8 cellular contexts compared by ENCODE assay signal in the genomic region with DNA sequence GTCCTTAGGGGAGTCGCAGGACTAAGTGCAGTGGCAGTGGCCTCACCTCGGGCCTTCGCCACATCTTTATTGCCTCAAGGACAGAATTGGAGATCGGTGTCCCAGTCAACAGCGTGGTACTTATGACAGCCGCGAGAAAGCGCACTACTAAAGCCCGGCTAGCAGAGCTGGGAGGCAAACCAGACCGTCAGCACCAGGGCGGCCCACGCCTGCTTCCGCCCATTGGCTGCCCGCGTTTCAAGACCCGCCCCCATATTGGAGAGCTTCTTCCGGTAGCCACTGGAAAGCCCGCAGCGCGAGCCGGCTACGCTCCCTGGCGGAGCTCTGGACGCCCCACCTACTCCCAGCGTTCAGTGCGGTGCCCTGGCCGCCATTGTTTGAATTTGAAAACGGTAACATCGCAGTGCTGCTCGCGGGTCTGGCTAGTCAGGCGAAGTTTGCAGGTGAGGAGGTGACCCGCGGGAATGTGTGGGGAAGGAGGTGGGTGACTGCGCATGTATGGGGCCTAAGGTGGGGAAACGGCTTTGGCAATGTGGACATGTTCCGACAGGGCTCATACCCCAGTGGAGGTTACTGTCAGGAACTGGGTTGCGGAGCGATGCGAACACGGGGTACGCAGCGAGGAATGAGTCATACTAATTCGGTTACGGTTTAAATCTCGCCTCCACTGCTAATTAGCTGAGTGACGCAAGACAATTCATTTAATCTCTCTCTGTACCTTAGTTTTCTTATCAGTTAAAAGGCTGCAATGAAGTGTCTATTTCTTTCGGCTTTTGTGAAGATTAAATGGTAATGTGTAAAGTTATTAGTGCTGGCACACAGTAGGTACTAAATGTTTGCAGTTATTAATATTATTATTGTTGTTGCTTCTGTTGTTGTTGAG. TPM values are rescaled to one million over a fixed set of nuclear protein-coding genes. Genes with fewer than 3 reads are reported as not detected.
DNase-seq lines count a peak whose midpoint lies in the region; ATAC-seq, FAIRE-seq and TF ChIP-seq lines count a peak whose summit lies in the region.

A gene with protein sequence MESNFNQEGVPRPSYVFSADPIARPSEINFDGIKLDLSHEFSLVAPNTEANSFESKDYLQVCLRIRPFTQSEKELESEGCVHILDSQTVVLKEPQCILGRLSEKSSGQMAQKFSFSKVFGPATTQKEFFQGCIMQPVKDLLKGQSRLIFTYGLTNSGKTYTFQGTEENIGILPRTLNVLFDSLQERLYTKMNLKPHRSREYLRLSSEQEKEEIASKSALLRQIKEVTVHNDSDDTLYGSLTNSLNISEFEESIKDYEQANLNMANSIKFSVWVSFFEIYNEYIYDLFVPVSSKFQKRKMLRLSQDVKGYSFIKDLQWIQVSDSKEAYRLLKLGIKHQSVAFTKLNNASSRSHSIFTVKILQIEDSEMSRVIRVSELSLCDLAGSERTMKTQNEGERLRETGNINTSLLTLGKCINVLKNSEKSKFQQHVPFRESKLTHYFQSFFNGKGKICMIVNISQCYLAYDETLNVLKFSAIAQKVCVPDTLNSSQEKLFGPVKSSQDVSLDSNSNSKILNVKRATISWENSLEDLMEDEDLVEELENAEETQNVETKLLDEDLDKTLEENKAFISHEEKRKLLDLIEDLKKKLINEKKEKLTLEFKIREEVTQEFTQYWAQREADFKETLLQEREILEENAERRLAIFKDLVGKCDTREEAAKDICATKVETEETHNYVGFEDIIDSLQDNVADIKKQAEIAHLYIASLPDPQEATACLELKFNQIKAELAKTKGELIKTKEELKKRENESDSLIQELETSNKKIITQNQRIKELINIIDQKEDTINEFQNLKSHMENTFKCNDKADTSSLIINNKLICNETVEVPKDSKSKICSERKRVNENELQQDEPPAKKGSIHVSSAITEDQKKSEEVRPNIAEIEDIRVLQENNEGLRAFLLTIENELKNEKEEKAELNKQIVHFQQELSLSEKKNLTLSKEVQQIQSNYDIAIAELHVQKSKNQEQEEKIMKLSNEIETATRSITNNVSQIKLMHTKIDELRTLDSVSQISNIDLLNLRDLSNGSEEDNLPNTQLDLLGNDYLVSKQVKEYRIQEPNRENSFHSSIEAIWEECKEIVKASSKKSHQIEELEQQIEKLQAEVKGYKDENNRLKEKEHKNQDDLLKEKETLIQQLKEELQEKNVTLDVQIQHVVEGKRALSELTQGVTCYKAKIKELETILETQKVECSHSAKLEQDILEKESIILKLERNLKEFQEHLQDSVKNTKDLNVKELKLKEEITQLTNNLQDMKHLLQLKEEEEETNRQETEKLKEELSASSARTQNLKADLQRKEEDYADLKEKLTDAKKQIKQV (N-terminal part only) (plus strand): TSS at position 353 of the 883 bp plus-strand sequence. CDS start 3,705 bp downstream, outside the sequence.

- POLR2A ChIA-PET in IMR-90 (lab: Charles Lee; ENCODE audit: unreplicated experiment): interaction anchor here (0.6 kb wide), 1 partner anchor 58 kb away, joined by 3 read pairs; no protein-coding TSS in a partner anchor
- POLR2A ChIA-PET in OCI-LY7 (lab: Charles Lee): interaction anchor here (0.6 to 1.8 kb wide), 13 partner anchors 9 to 1887 kb away, joined by 3 to 22 read pairs (median 6); no protein-coding TSS in a partner anchor
- POLR2A ChIA-PET in endothelial cell of umbilical vein (lab: Charles Lee): interaction anchor here (0.7 to 1.5 kb wide), 3 partner anchors 25 to 58 kb away, joined by 3 to 7 read pairs (median 3); no protein-coding TSS in a partner anchor

- H3K4me1 ChIP-seq in IMR-90 (ENCODE audit: control insufficient read depth, insufficient read depth, low read length) (peaks cover 2% of the 10 kb centered on the region; the same call in 1 of the 2 replicates), OCI-LY7 (ENCODE audit: insufficient read depth, low read length, poor library complexity, severe bottlenecking) (peaks cover 45% of the 10 kb centered on the region), endothelial cell of umbilical vein (ENCODE audit: control insufficient read depth, extremely low read depth, insufficient read depth, low read length) (peaks cover 20% of the 10 kb centered on the region)

- H4K5ac ChIP-seq in IMR-90 (ENCODE audit: low read depth, low read length): peak within 1 kb of the TSS; percentile 69

- CTCF ChIA-PET in IMR-90 (lab: Yijun Ruan, JAX) (interaction anchor here (0.6 to 1.0 kb wide), 3 partner anchors 10 to 129 kb away, joined by 3 to 5 read pairs (median 3); no protein-coding TSS in a partner anchor), OCI-LY7 (lab: Charles Lee; ENCODE audit: unreplicated experiment) (interaction anchor here (0.7 kb wide), 1 partner anchor 18 kb away, joined by 3 read pairs; no protein-coding TSS in a partner anchor), endothelial cell of umbilical vein (lab: Charles Lee) (interaction anchor here (0.8 to 1.6 kb wide), 11 partner anchors 9 to 282 kb away, joined by 3 to 8 read pairs (median 4); no protein-coding TSS in a partner anchor)

- TF ChIP-seq RAD21 in IMR-90 (IDR thresholded peaks at IDR 0.05; ENCODE audit: low read length): peak; percentile 56

- dilution Hi-C loops in IMR-90 (cut with HindIII; ENCODE audit: low sequenced_read_pairs, unreplicated experiment): no loop called here
- dilution Hi-C loops in endothelial cell of umbilical vein (cut with MboI; ENCODE audit: extremely low pct_ligation_motif_present, low sequenced_read_pairs): no loop called here

- TF ChIP-seq CTCF in IMR-90 (conservative IDR thresholded peaks at IDR 0.05; ENCODE audit: low read depth, low read length): peak; percentile 54
- 0 out of 2 replicates have a peak, but pooled peaks have one; percentile 30 for TF ChIP-seq CTCF in OCI-LY7 (conservative IDR thresholded peaks at IDR 0.05; ENCODE audit: low read length)
- peak in 1 of 2 donors; percentile 7 for TF ChIP-seq CTCF in endothelial cell of umbilical vein (IDR thresholded peaks at IDR 0.05; ENCODE audit: extremely low read depth in 1 of 2, insufficient read depth in 1 of 2, low read depth in 1 of 2, low read length in 2 of 2)

- peak within 1 kb of the TSS; percentile 70 for H3K4me2 ChIP-seq in IMR-90 (ENCODE audit: low read depth, low read length)
- peak within 1 kb of the TSS; percentile 80 for H3K4me2 ChIP-seq in OCI-LY7 (ENCODE audit: low read length)
- peak within 1 kb of the TSS; percentile 96 for H3K4me2 ChIP-seq in endothelial cell of umbilical vein (ENCODE audit: insufficient read depth, low read length)

- 0% methylated on average over 15 of the region's 48 CpGs; no CpG with 5 or more reads in 1 of the 2 experiments for WGBS in IMR-90 (ENCODE audit: extremely low coverage in 2 of 2, insufficient read length in 1 of 2), 2 experiments

- H2AFZ ChIP-seq in IMR-90 (replicated peaks; ENCODE audit: low read length, poor library complexity) (peak within 1 kb of the TSS; percentile 99), OCI-LY7 (ENCODE audit: low read length) (peak within 1 kb of the TSS; percentile 98), endothelial cell of umbilical vein (ENCODE audit: low read depth, low read length) (peak within 1 kb of the TSS; percentile 94)

- H3K9me2 ChIP-seq in OCI-LY7 (ENCODE audit: insufficient read depth, low read length): no peaks in the 10 kb centered on the region

- H3K9me1 ChIP-seq in IMR-90 (ENCODE audit: insufficient read depth, low read length): 0 out of 2 replicates have a peak, but pooled peaks cover 2% of the 10 kb centered on the region
- no peaks in the 10 kb centered on the region for H3K9me1 ChIP-seq in endothelial cell of umbilical vein (replicated peaks; ENCODE audit: control insufficient read depth, extremely low read depth, insufficient read depth, low read length)

- H2BK20ac ChIP-seq in IMR-90 (ENCODE audit: low read depth, low read length): peak within 1 kb of the TSS; percentile 10; the same call in 1 of the 2 replicates

- peak within 1 kb of the TSS; percentile 54; the same call in 1 of the 2 replicates for H2BK120ac ChIP-seq in IMR-90 (ENCODE audit: low read depth, low read length)

- H2BK15ac ChIP-seq in IMR-90 (ENCODE audit: low read depth, low read length): peak within 1 kb of the TSS; percentile 76; the same call in 2 of the 3 replicates

- H4K8ac ChIP-seq in IMR-90 (ENCODE audit: low read depth in 2 of 2, low read length in 2 of 2): peak within 1 kb of the TSS; percentile 91 to 95

- H3K4ac ChIP-seq in IMR-90 (ENCODE audit: low read depth, low read length): peak within 1 kb of the TSS; percentile 87

- H3K18ac ChIP-seq in IMR-90 (ENCODE audit: low read depth, low read length): peak within 1 kb of the TSS; percentile 68

- in situ Hi-C loops in IMR-90 (cut with MboI; ENCODE audit: low sequenced_read_pairs): no loop called here

- H3K56ac ChIP-seq in IMR-90 (ENCODE audit: extremely low read depth, insufficient read depth, low read length): peak within 1 kb of the TSS; percentile 80

- H2AK5ac ChIP-seq in IMR-90 (ENCODE audit: low read depth, low read length): peak within 1 kb of the TSS; percentile 32; the same call in 1 of the 2 replicates

- H3K4me3 ChIP-seq in IMR-90 (ENCODE audit: insufficient read depth, low read depth, low read length): peak within 1 kb of the TSS; percentile 77
- peak within 1 kb of the TSS; percentile 92 for H3K4me3 ChIP-seq in OCI-LY7 (ENCODE audit: low read depth, low read length, poor library complexity, severe bottlenecking)
- H3K4me3 ChIP-seq in endothelial cell of umbilical vein (replicated peaks in 1 of 3; ENCODE audit: insufficient read depth in 1 of 3, low read depth in 1 of 3, low read length in 3 of 3): peak within 1 kb of the TSS; percentile 65 to 93 (median 82)

- H4K91ac ChIP-seq in IMR-90 (ENCODE audit: insufficient read depth, low read depth, low read length): peak within 1 kb of the TSS; percentile 95

- H2BK5ac ChIP-seq in IMR-90 (ENCODE audit: low read depth, low read length, poor library complexity, severe bottlenecking): peak within 1 kb of the TSS; percentile 89

- FAIRE-seq in endothelial cell of umbilical vein (lab: Jason Lieb, UNC): peak; percentile 99

- BruUV-seq in IMR-90 (replicated peaks; lab: Mats Ljungman, UMichigan): no TSS peak
- TSS peak; percentile 79 for BruUV-seq in OCI-LY7 (replicated peaks; lab: Mats Ljungman, UMichigan)
- BruUV-seq in endothelial cell of umbilical vein (replicated peaks; lab: Mats Ljungman, UMichigan): no TSS peak

- H3K27me3 ChIP-seq in IMR-90 (ENCODE audit: control insufficient read depth, insufficient read depth, low read length): no peaks in the 10 kb centered on the region
- no peaks in the 10 kb centered on the region for H3K27me3 ChIP-seq in endothelial cell of umbilical vein (ENCODE audit: control insufficient read depth in 2 of 2, insufficient read depth in 2 of 2, low read length in 2 of 2)

- H3K79me2 ChIP-seq in OCI-LY7 (ENCODE audit: insufficient read depth, low read depth, low read length) (peaks cover 58% of the 10 kb centered on the region), endothelial cell of umbilical vein (ENCODE audit: control insufficient read depth, insufficient read depth, low read length) (peaks cover 50% of the 10 kb centered on the region)

- H3K14ac ChIP-seq in IMR-90 (replicated peaks; ENCODE audit: low read depth, low read length): peak within 1 kb of the TSS; percentile 82

- H4K20me1 ChIP-seq in IMR-90 (ENCODE audit: insufficient read depth, low read length) (no peaks in the 10 kb centered on the region), OCI-LY7 (ENCODE audit: insufficient read depth, low read length) (peaks cover 7% of the 10 kb centered on the region; the same call in 1 of the 2 replicates), endothelial cell of umbilical vein (replicated peaks; ENCODE audit: control insufficient read depth, extremely low read depth, insufficient read depth, low read length) (no peaks in the 10 kb centered on the region)

- intact Hi-C loops in IMR-90 (cut with micrococcal nuclease): loop anchor here (2.0 to 5.0 kb wide), 5 partner anchors 44 to 275 kb away; a partner anchor contains a TSS
- intact Hi-C loops in OCI-LY7 (cut with micrococcal nuclease; ENCODE audit: unreplicated experiment): loop anchor here (1.0 to 10.0 kb wide), 3 partner anchors 57 to 707 kb away; a partner anchor contains a TSS
- intact Hi-C loops in endothelial cell of umbilical vein (cut with micrococcal nuclease): loop anchor here (1.0 to 10.0 kb wide), 5 partner anchors 57 to 427 kb away; no protein-coding TSS in a partner anchor

- H3K27ac ChIP-seq in IMR-90 (ENCODE audit: insufficient read depth, low read length): peak within 1 kb of the TSS; percentile 90
- H3K27ac ChIP-seq in OCI-LY7 (ENCODE audit: low read depth, low read length, poor library complexity, severe bottlenecking): peak within 1 kb of the TSS; percentile 74
- peak within 1 kb of the TSS; percentile 54 for H3K27ac ChIP-seq in endothelial cell of umbilical vein (ENCODE audit: insufficient read depth, low read depth, low read length)

- peak within 1 kb of the TSS; percentile 84 for H3K9ac ChIP-seq in IMR-90 (ENCODE audit: low read depth, low read length)
- H3K9ac ChIP-seq in endothelial cell of umbilical vein (replicated peaks; ENCODE audit: extremely low read depth, insufficient read depth, low read length): peak within 1 kb of the TSS; percentile 64

- peak within 1 kb of the TSS; percentile 90 for H3K23ac ChIP-seq in IMR-90 (ENCODE audit: low read depth, low read length)

- peak within 1 kb of the TSS; percentile 91 for H2AK9ac ChIP-seq in IMR-90 (replicated peaks; ENCODE audit: low read depth, low read length, poor library complexity)

- ATAC-seq in GM21528 (IDR thresholded peaks at IDR 0.05; ENCODE audit: low FRiP score, unreplicated experiment) (peak; percentile 98), IMR-90 (ENCODE audit: low read depth) (peak; percentile 100)

- H3K36me3 ChIP-seq in IMR-90 (ENCODE audit: control insufficient read depth, insufficient read depth, low read length) (no peaks in the 10 kb centered on the region), OCI-LY7 (ENCODE audit: insufficient read depth, low read length) (peaks cover 26% of the 10 kb centered on the region), endothelial cell of umbilical vein (ENCODE audit: control insufficient read depth in 2 of 2, extremely low read depth in 1 of 2, insufficient read depth in 2 of 2, low read length in 2 of 2) (no peaks in the 10 kb centered on the region)

- TF ChIP-seq POLR2A in IMR-90 (IDR thresholded peaks at IDR 0.05; ENCODE audit: low read depth, low read length) (peak; percentile 60; the same call in 1 of the 2 replicates), endothelial cell of umbilical vein (IDR thresholded peaks at IDR 0.05; ENCODE audit: low read depth, low read length) (peak; percentile 82)

- H3K9me3 ChIP-seq in IMR-90 (ENCODE audit: control insufficient read depth, insufficient read depth, low read length) (no peaks in the 10 kb centered on the region), OCI-LY7 (ENCODE audit: low read length) (no peaks in the 10 kb centered on the region), endothelial cell of umbilical vein (replicated peaks; ENCODE audit: control insufficient read depth, insufficient read depth, low read length) (no peaks in the 10 kb centered on the region)

- DNase-seq in DMS114 treated with DMSO at 0.1 percent for 48 hours (lab: John Stamatoyannopoulos, UW; ENCODE audit: unreplicated experiment): peak; percentile 98
- peak; percentile 95 for DNase-seq in IMR-90
- peak; percentile 97 for DNase-seq in OCI-LY7 (ENCODE audit: low spot score)
- peak; percentile 87 for DNase-seq in activated T-cell treated with anti-CD3 and anti-CD28 coated beads for 1 hour (ENCODE audit: low read depth)
- DNase-seq in endothelial cell of umbilical vein (ENCODE audit: low read depth, low spot score): peak; percentile 98
- DNase-seq in midbrain (lab: John Stamatoyannopoulos, UW): peak; percentile 98
- DNase-seq in stimulated activated CD8-positive, alpha-beta memory T cell treated with anti-CD3 and anti-CD28 coated beads, Interleukin-2, amount 100 ng/mL, for 1 hour (ENCODE audit: low read depth in 2 of 2): peak; percentile 87 to 88

- H3K79me1 ChIP-seq in IMR-90 (ENCODE audit: low read depth in 1 of 2, low read length in 2 of 2): peaks cover 5 to 11% of the 10 kb centered on the region in 2 experiments; a peak in 3 of 4 replicates

RNA-seq across cellular contexts. Expression of the gene that starts here (rescaled TPM):
- total RNA-seq in IMR-90 (2012; rRNA removed): 16.1 and 23.5 TPM in 2 replicates
- 2.7 and 3.1 TPM in 2 replicates for polyA plus RNA-seq in IMR-90 (2012; rRNA removed)
- 0.11 and 0.23 TPM in 2 replicates for polyA plus RNA-seq in IMR-90 (2012; cell fraction: cytosol; rRNA removed)
- polyA plus RNA-seq in IMR-90 (2012; cell fraction: nucleus; rRNA removed; ENCODE audit: low replicate concordance): 0.35 and 2.2 TPM in 2 replicates
- 25.0 and 30.2 TPM in 2 replicates for total RNA-seq in OCI-LY7 (2014; rRNA removed; shearing (Covaris generic))
- 87.0 and 95.2 TPM in 2 replicates for total RNA-seq in OCI-LY7 (2022)
- total RNA-seq in endothelial cell of umbilical vein: 34.9 and 39.7 TPM in 2 replicates
- polyA plus RNA-seq in endothelial cell of umbilical vein: 1.5 and 2.6 TPM in 2 replicates
- polyA plus RNA-seq in endothelial cell of umbilical vein (2011; cell fraction: cytosol; rRNA removed): 3.0 and 3.5 TPM in 2 replicates
- 8.3 and 9.5 TPM in 2 replicates for polyA plus RNA-seq in endothelial cell of umbilical vein (2011; cell fraction: nucleus; rRNA removed)
- polyA plus RNA-seq in endothelial cell of umbilical vein (2012): 7.5 and 17.8 TPM in 2 replicates
- 4.5 and 6.6 TPM in 2 replicates for polyA minus RNA-seq in endothelial cell of umbilical vein
- 11.6 TPM for polyA minus RNA-seq in endothelial cell of umbilical vein (2011; cell fraction: cytosol; rRNA and poly(A)+ RNA removed)
- 6.4 and 14.6 TPM in 2 replicates for polyA minus RNA-seq in endothelial cell of umbilical vein (2011; cell fraction: nucleus; rRNA and poly(A)+ RNA removed)

Comparison
In these comparisons a context has a peak if more than half of its experiments do, and no peak if none do; other contexts are left out.
1. Peak in every context shown above with its lines: DNase-seq, ATAC-seq, H3K4me3 ChIP-seq and H3K27ac ChIP-seq.